In genomic region chr10:126021833-126022500, GRCh38 we compare ENCODE assay signal across 16 cellular contexts.
DNase-seq lines count a peak whose midpoint lies in the region; ATAC-seq and TF ChIP-seq lines count a peak whose summit lies in the region.
"Had no signal": no experiment of that assay in that cellular context is flagged by ENCODE, and none has a peak within 500 bp of the region (broad histone marks: within the 10 kb centered on the region; RNA-seq: fewer than 3 reads in every experiment).

No MANE protein-coding gene starts in this region.

- intact Hi-C loops in MCF 10A (cut with micrococcal nuclease) (no loop called here), mammary epithelial cell (cut with micrococcal nuclease) (no loop called here)

- peak; percentile 6 for DNase-seq in MCF 10A (ENCODE audit: unreplicated experiment)
- DNase-seq in mammary epithelial cell = no peak
- DNase-seq in kidney glomerular epithelial cell (lab: John Stamatoyannopoulos, UW) = peak; percentile 68
- no peak for DNase-seq in activated CD4-positive, alpha-beta memory T cell treated with anti-CD3 and anti-CD28 coated beads, Interleukin-2, amount 10 ng/mL, durations not matched to agents 7 days and 5 days
- DNase-seq: EL, NCI-H1417 treated with DMSO at 0.1 percent for 48 hours, NCI-H2029 treated with DMSO at 0.1 percent for 48 hours, NCI-H510A treated with DMSO at 0.1 percent for 48 hours, Peyer's patch, SIG-M5 had no signal

- CTCF ChIA-PET in MCF 10A (lab: Yijun Ruan, JAX) (interaction anchor here (0.8 to 1.5 kb wide), 2 partner anchors 10 to 664 kb away, joined by 3 read pairs; no protein-coding TSS in a partner anchor), mammary epithelial cell (lab: Charles Lee; ENCODE audit: low non-redundant PET) (no interaction called here)
- CTCF ChIA-PET in activated CD4-positive, alpha-beta memory T cell treated with anti-CD3 and anti-CD28 coated beads, Interleukin-2, amount 10 ng/mL, durations not matched to agents 7 days and 5 days (lab: Charles Lee) = no interaction called here

- H3K9me3 ChIP-seq in mammary epithelial cell (replicated peaks; ENCODE audit: insufficient read depth, low read length) = no peaks in the 10 kb centered on the region
- H3K9me3 ChIP-seq: Peyer's patch had no signal

- no peaks in the 10 kb centered on the region for H3K79me2 ChIP-seq in mammary epithelial cell (ENCODE audit: insufficient read depth, low read length)

- TF ChIP-seq CTCF in MCF 10A (IDR thresholded peaks at IDR 0.05; ENCODE audit: unreplicated experiment) = no peak
- TF ChIP-seq CTCF in mammary epithelial cell (conservative IDR thresholded peaks at IDR 0.05 in 1 of 2, IDR thresholded peaks at IDR 0.05 in 1 of 2; ENCODE audit: extremely low read depth in 1 of 2, insufficient read depth in 1 of 2, low read depth in 1 of 2, low read length in 2 of 2) = no peak
- TF ChIP-seq CTCF in VCaP (conservative IDR thresholded peaks at IDR 0.05) = no peak

- no peak overlapping the region for H3K9ac ChIP-seq in mammary epithelial cell (ENCODE audit: insufficient read depth, low read length)

- H3K36me3 Mint-ChIP-seq in MCF 10A (ENCODE audit: insufficient read depth, unreplicated experiment) = no peaks in the 10 kb centered on the region
- H3K36me3 Mint-ChIP-seq in activated CD4-positive, alpha-beta memory T cell treated with anti-CD3 and anti-CD28 coated beads, Interleukin-2, amount 10 ng/mL, durations not matched to agents 7 days and 5 days (ENCODE audit: low read depth) = no peaks in the 10 kb centered on the region

- in situ Hi-C loops in mammary epithelial cell (cut with MboI; ENCODE audit: low sequenced_read_pairs in 2 of 2) = no loop called here

- ATAC-seq in HG02973 (IDR thresholded peaks at IDR 0.05; ENCODE audit: unreplicated experiment) (no peak), GM21576 (IDR thresholded peaks at IDR 0.05; ENCODE audit: unreplicated experiment) (no peak), GM21526 (IDR thresholded peaks at IDR 0.05; ENCODE audit: low FRiP score, unreplicated experiment) (no peak)
- ATAC-seq: HCT116 had no signal

- dilution Hi-C loops in mammary epithelial cell (cut with HindIII; ENCODE audit: low sequenced_read_pairs) = no loop called here

- peaks cover 5% of the 10 kb centered on the region for H3K9me3 Mint-ChIP-seq in MCF 10A (ENCODE audit: unreplicated experiment)
- peaks cover 2% of the 10 kb centered on the region for H3K9me3 Mint-ChIP-seq in activated CD4-positive, alpha-beta memory T cell treated with anti-CD3 and anti-CD28 coated beads, Interleukin-2, amount 10 ng/mL, durations not matched to agents 7 days and 5 days

- no peaks in the 10 kb centered on the region for H3K27me3 Mint-ChIP-seq in MCF 10A (ENCODE audit: insufficient read depth, unreplicated experiment)
- no peaks in the 10 kb centered on the region for H3K27me3 Mint-ChIP-seq in activated CD4-positive, alpha-beta memory T cell treated with anti-CD3 and anti-CD28 coated beads, Interleukin-2, amount 10 ng/mL, durations not matched to agents 7 days and 5 days

- no peaks in the 10 kb centered on the region for H4K20me1 ChIP-seq in mammary epithelial cell (ENCODE audit: insufficient read depth, low read length)

- no peak overlapping the region for H3K4me2 ChIP-seq in mammary epithelial cell (ENCODE audit: insufficient read depth, low read depth, low read length)

- 91% methylated on average over 5 of the region's 5 CpGs for WGBS in mammary epithelial cell (ENCODE audit: low coverage, missing lambda C conversion rate)

- BruUV-seq in MCF 10A (replicated peaks; lab: Mats Ljungman, UMichigan) (no TSS peak), mammary epithelial cell (replicated peaks; lab: Mats Ljungman, UMichigan) (no TSS peak)

- H2AFZ ChIP-seq in mammary epithelial cell (ENCODE audit: low read depth, low read length) = no peak overlapping the region

- H3K4me3 ChIP-seq in mammary epithelial cell (replicated peaks in 1 of 3; ENCODE audit: insufficient read depth in 1 of 3, low read depth in 2 of 3, low read length in 3 of 3) = no peak overlapping the region
- H3K4me3 ChIP-seq: Peyer's patch had no signal

- POLR2A ChIA-PET in MCF 10A (lab: Yijun Ruan, JAX) = interaction anchor here (1.3 to 1.4 kb wide), 2 partner anchors 29 to 312 kb away, joined by 3 to 5 read pairs; no protein-coding TSS in a partner anchor
- POLR2A ChIA-PET in activated CD4-positive, alpha-beta memory T cell treated with anti-CD3 and anti-CD28 coated beads, Interleukin-2, amount 10 ng/mL, durations not matched to agents 7 days and 5 days (lab: Charles Lee) = no interaction called here

- no peak overlapping the region for H3K27ac ChIP-seq in mammary epithelial cell (ENCODE audit: insufficient read depth, low read depth, low read length)
- H3K27ac ChIP-seq in VCaP = 0 out of 2 replicates have a peak overlapping the region, but pooled peaks have one; percentile 13
- H3K27ac ChIP-seq: C4-2B, Peyer's patch had no signal

- peaks cover 4% of the 10 kb centered on the region for H3K4me1 Mint-ChIP-seq in MCF 10A (ENCODE audit: insufficient read depth, unreplicated experiment)
- H3K4me1 Mint-ChIP-seq in activated CD4-positive, alpha-beta memory T cell treated with anti-CD3 and anti-CD28 coated beads, Interleukin-2, amount 10 ng/mL, durations not matched to agents 7 days and 5 days = no peaks in the 10 kb centered on the region

- no peak overlapping the region for H3K4me3 Mint-ChIP-seq in MCF 10A (ENCODE audit: unreplicated experiment)
- H3K4me3 Mint-ChIP-seq in activated CD4-positive, alpha-beta memory T cell treated with anti-CD3 and anti-CD28 coated beads, Interleukin-2, amount 10 ng/mL, durations not matched to agents 7 days and 5 days = no peak overlapping the region

- no peak overlapping the region for H3K27ac Mint-ChIP-seq in MCF 10A (ENCODE audit: low read depth, unreplicated experiment)
- H3K27ac Mint-ChIP-seq in activated CD4-positive, alpha-beta memory T cell treated with anti-CD3 and anti-CD28 coated beads, Interleukin-2, amount 10 ng/mL, durations not matched to agents 7 days and 5 days = no peak overlapping the region

- no peaks in the 10 kb centered on the region for H3K27me3 ChIP-seq in mammary epithelial cell (ENCODE audit: insufficient read depth, low read length)
- H3K27me3 ChIP-seq: Peyer's patch had no signal

- H3K4me1 ChIP-seq in mammary epithelial cell (ENCODE audit: insufficient read depth, low read length) = no peaks in the 10 kb centered on the region
- H3K4me1 ChIP-seq: Peyer's patch had no signal

- H3K36me3 ChIP-seq in mammary epithelial cell (ENCODE audit: insufficient read depth, low read length) = no peaks in the 10 kb centered on the region
- H3K36me3 ChIP-seq: Peyer's patch had no signal

Comparison
In these comparisons a context has a peak if more than half of its experiments do, and no peak if none do; other contexts are left out.
1. DNase-seq: peak in MCF 10A (single experiment) and kidney glomerular epithelial cell (single experiment); none in mammary epithelial cell (single experiment) and activated CD4-positive, alpha-beta memory T cell treated with anti-CD3 and anti-CD28 coated beads, Interleukin-2, amount 10 ng/mL, durations not matched to agents 7 days and 5 days (single experiment).